ENCODE assay signal across 22 cellular contexts in genomic region chr2:70212298-70212948, GRCh38. TPM values are rescaled to one million over a fixed set of nuclear protein-coding genes. Genes with fewer than 3 reads are reported as not detected.
DNase-seq lines count a peak whose midpoint lies in the region; ATAC-seq and TF ChIP-seq lines count a peak whose summit lies in the region.
"Had no signal": no experiment of that assay in that cellular context is flagged by ENCODE, and none has a peak within 500 bp of the region (broad histone marks: within the 10 kb centered on the region; RNA-seq: fewer than 3 reads in every experiment).

No MANE protein-coding gene starts in this region.

- H3K4me1 ChIP-seq in CD4-positive, CD25-positive, alpha-beta regulatory T cell (ENCODE audit: control insufficient read depth, insufficient read depth, low read length, poor library complexity, severe bottlenecking), result no peaks in the 10 kb centered on the region
- H3K4me1 ChIP-seq in adipocyte (ENCODE audit: control insufficient read depth, insufficient read depth, low read length), result peaks cover 10% of the 10 kb centered on the region
- H3K4me1 ChIP-seq: Peyer's patch, thyroid gland had no signal

- H3K4me3 ChIP-seq in CD4-positive, CD25-positive, alpha-beta regulatory T cell (ENCODE audit: low read depth, low read length), result no peak overlapping the region
- no peak overlapping the region for H3K4me3 ChIP-seq in adipocyte (ENCODE audit: low read length)
- no peak overlapping the region for H3K4me3 ChIP-seq in fibroblast of villous mesenchyme (ENCODE audit: low read depth, low read length)
- no peak overlapping the region for H3K4me3 ChIP-seq in WERI-Rb-1 (ENCODE audit: low read depth, low read length)
- H3K4me3 ChIP-seq: GM23338, Peyer's patch, thyroid gland had no signal

- no peak for ATAC-seq in CD4-positive, CD25-positive, alpha-beta regulatory T cell (ENCODE audit: low read depth in 2 of 2)
- no peak for ATAC-seq in GM21381 (IDR thresholded peaks at IDR 0.05; ENCODE audit: unreplicated experiment)
- ATAC-seq: GM23338, sciatic nerve had no signal

- H3K4me3 Mint-ChIP-seq in CD4-positive, CD25-positive, alpha-beta regulatory T cell, result no peak overlapping the region
- H3K4me3 Mint-ChIP-seq in MCF 10A (ENCODE audit: unreplicated experiment), result no peak overlapping the region
- H3K4me3 Mint-ChIP-seq: activated naive CD4-positive, alpha-beta T cell treated with anti-CD3 and anti-CD28 coated beads, Interleukin-2, amount 10 ng/mL, durations not matched to agents 7 days and 5 days; brain; CD4-positive, alpha-beta memory T cell; GM23338; neural crest cell; stimulated activated naive CD8-positive, alpha-beta T cell treated with anti-CD3 and anti-CD28 coated beads, Interleukin-15, Interleukin-2, amounts not matched to agents 100 ng/mL and 50 ng/mL, for 24 hours; T-helper 1 cell treated with Interleukin-12 subunit alpha and Interleukin-12 subunit beta and Interleukin-4 antibody, amounts not matched to agents 30 μg/mL and 1 μg/mL, for 36 hours had no signal

- peaks cover 41% of the 10 kb centered on the region for H3K36me3 ChIP-seq in CD4-positive, CD25-positive, alpha-beta regulatory T cell (ENCODE audit: control insufficient read depth, insufficient read depth, low read length)
- H3K36me3 ChIP-seq in adipocyte (ENCODE audit: control insufficient read depth, insufficient read depth, low read length, severe bottlenecking), result peaks cover 53% of the 10 kb centered on the region
- peaks cover 61% of the 10 kb centered on the region for H3K36me3 ChIP-seq in WERI-Rb-1

- intact Hi-C loops in MCF 10A (cut with micrococcal nuclease), result no loop called here

- H3K27ac Mint-ChIP-seq in CD4-positive, CD25-positive, alpha-beta regulatory T cell, result peak overlapping the region; percentile 55 to 88 (median 86)
- no peak overlapping the region for H3K27ac Mint-ChIP-seq in MCF 10A (ENCODE audit: low read depth, unreplicated experiment)
- H3K27ac Mint-ChIP-seq: activated naive CD4-positive, alpha-beta T cell treated with anti-CD3 and anti-CD28 coated beads, Interleukin-2, amount 10 ng/mL, durations not matched to agents 7 days and 5 days; GM23338; stimulated activated naive CD8-positive, alpha-beta T cell treated with anti-CD3 and anti-CD28 coated beads, Interleukin-15, Interleukin-2, amounts not matched to agents 100 ng/mL and 50 ng/mL, for 24 hours; T-helper 1 cell treated with Interleukin-12 subunit alpha and Interleukin-12 subunit beta and Interleukin-4 antibody, amounts not matched to agents 30 μg/mL and 1 μg/mL, for 36 hours had no signal

- no peaks in the 10 kb centered on the region for H3K27me3 ChIP-seq in CD4-positive, CD25-positive, alpha-beta regulatory T cell (ENCODE audit: control insufficient read depth, insufficient read depth, low read length)
- H3K27me3 ChIP-seq in adipocyte (replicated peaks; ENCODE audit: control insufficient read depth, insufficient read depth, low read length) (no peaks in the 10 kb centered on the region), WERI-Rb-1 (ENCODE audit: insufficient read depth, low read depth, severe bottlenecking) (no peaks in the 10 kb centered on the region)
- H3K27me3 ChIP-seq: Peyer's patch, thyroid gland had no signal

- POLR2A ChIA-PET in MCF 10A (lab: Yijun Ruan, JAX), result interaction anchor here (0.7 to 2.0 kb wide), 2 partner anchors 21 to 51 kb away, joined by 3 to 4 read pairs; partner anchors contain the start of gene C2orf42

- no peaks in the 10 kb centered on the region for H3K9me3 ChIP-seq in CD4-positive, CD25-positive, alpha-beta regulatory T cell (ENCODE audit: control insufficient read depth in 2 of 2, low read length in 2 of 2)
- H3K9me3 ChIP-seq in adipocyte (ENCODE audit: control insufficient read depth, low read length) (no peaks in the 10 kb centered on the region), WERI-Rb-1 (ENCODE audit: severe bottlenecking) (no peaks in the 10 kb centered on the region)
- H3K9me3 ChIP-seq: Peyer's patch, thyroid gland had no signal

- TF ChIP-seq CTCF in AG09319 (IDR thresholded peaks at IDR 0.05; ENCODE audit: low read depth, low read length) (no peak), fibroblast of villous mesenchyme (IDR thresholded peaks at IDR 0.05; ENCODE audit: insufficient read depth, low read depth, low read length) (no peak), WERI-Rb-1 (IDR thresholded peaks at IDR 0.05; ENCODE audit: low read depth, low read length) (no peak), MCF 10A (IDR thresholded peaks at IDR 0.05; ENCODE audit: unreplicated experiment) (no peak)

- no TSS peak for BruUV-seq in MCF 10A (replicated peaks; lab: Mats Ljungman, UMichigan)

- H3K9ac ChIP-seq in adipocyte (ENCODE audit: low read length), result no peak overlapping the region

- no peak overlapping the region for H3K27ac ChIP-seq in CD4-positive, CD25-positive, alpha-beta regulatory T cell (ENCODE audit: insufficient read depth, low read length, poor library complexity, severe bottlenecking)
- no peak overlapping the region for H3K27ac ChIP-seq in WERI-Rb-1
- H3K27ac ChIP-seq: Peyer's patch, thyroid gland had no signal

- H3K27me3 Mint-ChIP-seq in CD4-positive, CD25-positive, alpha-beta regulatory T cell, result no peaks in the 10 kb centered on the region
- H3K27me3 Mint-ChIP-seq in MCF 10A (ENCODE audit: insufficient read depth, unreplicated experiment), result no peaks in the 10 kb centered on the region
- H3K27me3 Mint-ChIP-seq: activated naive CD4-positive, alpha-beta T cell treated with anti-CD3 and anti-CD28 coated beads, Interleukin-2, amount 10 ng/mL, durations not matched to agents 7 days and 5 days; brain; CD4-positive, alpha-beta memory T cell; stimulated activated naive CD8-positive, alpha-beta T cell treated with anti-CD3 and anti-CD28 coated beads, Interleukin-15, Interleukin-2, amounts not matched to agents 100 ng/mL and 50 ng/mL, for 24 hours had no signal

- H3K4me1 Mint-ChIP-seq in CD4-positive, CD25-positive, alpha-beta regulatory T cell, result peaks cover 4 to 21% (median 12%) of the 10 kb centered on the region in 4 donors
- H3K4me1 Mint-ChIP-seq in MCF 10A (ENCODE audit: insufficient read depth, unreplicated experiment), result no peaks in the 10 kb centered on the region
- H3K4me1 Mint-ChIP-seq: brain, GM23338, neural crest cell had no signal

- DNase-seq in AG09319 (ENCODE audit: extremely low read depth, low read depth), result peak; percentile 23
- no peak for DNase-seq in CD4-positive, CD25-positive, alpha-beta regulatory T cell
- peak; percentile 55 for DNase-seq in adipocyte (ENCODE audit: low read depth)
- DNase-seq in fibroblast of villous mesenchyme (ENCODE audit: low read depth), result peak; percentile 12
- no peak for DNase-seq in WERI-Rb-1
- DNase-seq in MCF 10A (ENCODE audit: unreplicated experiment), result no peak
- DNase-seq: activated CD4-positive, alpha-beta T cell treated with anti-CD3 and anti-CD28 coated beads for 4 hours; activated naive CD4-positive, alpha-beta T cell treated with anti-CD3 and anti-CD28 coated beads, Interleukin-2, amount 10 ng/mL, durations not matched to agents 7 days and 5 days; CD4-positive, alpha-beta memory T cell; effector CD8-positive, alpha-beta T cell; GDM1; NCI-H146; NCI-H524; Peyer's patch; thyroid gland had no signal

- CTCF ChIA-PET in MCF 10A (lab: Yijun Ruan, JAX), result interaction anchor here (0.6 to 0.7 kb wide), 3 partner anchors 350 to 1069 kb away, joined by 3 to 6 read pairs (median 3); no protein-coding TSS in a partner anchor

- H3K9me3 Mint-ChIP-seq in CD4-positive, CD25-positive, alpha-beta regulatory T cell, result peaks cover 0 to 1% (median 0%) of the 10 kb centered on the region in 7 donors
- no peaks in the 10 kb centered on the region for H3K9me3 Mint-ChIP-seq in MCF 10A (ENCODE audit: unreplicated experiment)
- H3K9me3 Mint-ChIP-seq: activated naive CD4-positive, alpha-beta T cell treated with anti-CD3 and anti-CD28 coated beads, Interleukin-2, amount 10 ng/mL, durations not matched to agents 7 days and 5 days; brain; CD4-positive, alpha-beta memory T cell; GM23338; neural crest cell; stimulated activated naive CD8-positive, alpha-beta T cell treated with anti-CD3 and anti-CD28 coated beads, Interleukin-15, Interleukin-2, amounts not matched to agents 100 ng/mL and 50 ng/mL, for 24 hours; T-helper 1 cell treated with Interleukin-12 subunit alpha and Interleukin-12 subunit beta and Interleukin-4 antibody, amounts not matched to agents 30 μg/mL and 1 μg/mL, for 36 hours had no signal

- peaks cover 18% of the 10 kb centered on the region for H3K36me3 Mint-ChIP-seq in CD4-positive, CD25-positive, alpha-beta regulatory T cell
- H3K36me3 Mint-ChIP-seq in MCF 10A (ENCODE audit: insufficient read depth, unreplicated experiment), result peaks cover 73% of the 10 kb centered on the region

RNA-seq across cellular contexts. Expression of gene C2orf42, which starts 21.6 kb away (rescaled TPM):
- total RNA-seq in CD4-positive, CD25-positive, alpha-beta regulatory T cell, result 21.0 TPM
- 10 to 100 TPM; 21.9 to 38.4 (median 30.7) TPM for polyA plus RNA-seq in CD4-positive, CD25-positive, alpha-beta regulatory T cell
- total RNA-seq in fibroblast of villous mesenchyme (14.5 and 33.7 TPM in 2 replicates), MCF 10A (2022) (17.6 and 28.5 TPM in 2 replicates)

RNA-seq across cellular contexts. Expression of gene TIA1, which starts 36.0 kb away (rescaled TPM):
- total RNA-seq in CD4-positive, CD25-positive, alpha-beta regulatory T cell, result 90.9 TPM
- 10 to 100 TPM; 41.6 to 55.4 (median 47.7) TPM for polyA plus RNA-seq in CD4-positive, CD25-positive, alpha-beta regulatory T cell
- total RNA-seq in fibroblast of villous mesenchyme (85.7 and 114 TPM in 2 replicates), MCF 10A (2022) (75.7 and 83.9 TPM in 2 replicates)

RNA-seq across cellular contexts. Expression of gene PCYOX1, which starts 45.5 kb away (rescaled TPM):
- total RNA-seq in CD4-positive, CD25-positive, alpha-beta regulatory T cell, result 9.8 TPM
- polyA plus RNA-seq in CD4-positive, CD25-positive, alpha-beta regulatory T cell, result 10 to 100 TPM; 20.8 to 29.7 (median 23.7) TPM
- total RNA-seq in fibroblast of villous mesenchyme, result 49.6 and 78.2 TPM in 2 replicates
- 17.4 and 24.8 TPM in 2 replicates for total RNA-seq in MCF 10A (2022)

Comparison
In these comparisons a context has a peak if more than half of its experiments do, and no peak if none do; other contexts are left out.
1. DNase-seq: peak in AG09319 (single experiment), adipocyte (single experiment) and fibroblast of villous mesenchyme (single experiment); none in CD4-positive, CD25-positive, alpha-beta regulatory T cell (0 of 3), WERI-Rb-1 (single experiment) and MCF 10A (single experiment).